8 cellular contexts compared by ENCODE assay signal in genomic region chr19:11355160-11356073, GRCh38. TPM values are rescaled to one million over a fixed set of nuclear protein-coding genes. Genes with fewer than 3 reads are reported as not detected.
A peak's percentile ranks its signal among the peaks of the same experiment; 100 is the strongest.
DNase-seq lines count a peak whose midpoint lies in the region; ATAC-seq and TF ChIP-seq lines count a peak whose summit lies in the region.

A gene with protein sequence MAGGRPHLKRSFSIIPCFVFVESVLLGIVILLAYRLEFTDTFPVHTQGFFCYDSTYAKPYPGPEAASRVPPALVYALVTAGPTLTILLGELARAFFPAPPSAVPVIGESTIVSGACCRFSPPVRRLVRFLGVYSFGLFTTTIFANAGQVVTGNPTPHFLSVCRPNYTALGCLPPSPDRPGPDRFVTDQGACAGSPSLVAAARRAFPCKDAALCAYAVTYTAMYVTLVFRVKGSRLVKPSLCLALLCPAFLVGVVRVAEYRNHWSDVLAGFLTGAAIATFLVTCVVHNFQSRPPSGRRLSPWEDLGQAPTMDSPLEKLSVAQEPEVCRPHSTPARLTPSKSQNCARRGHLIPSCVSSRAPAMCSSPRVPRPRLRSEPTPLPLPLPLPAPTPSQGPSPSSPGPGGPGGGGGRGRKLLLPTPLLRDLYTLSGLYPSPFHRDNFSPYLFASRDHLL (plus strand): TSS chr19:11355432. CDS start chr19:11357674, 2,242 bp downstream.

- peak within 1 kb of the TSS; percentile 47 for H3K4me3 ChIP-seq in GM12864 (ENCODE audit: low read depth, low read length)

- peaks cover 2% of the 10 kb centered on the region for H3K36me3 Mint-ChIP-seq in activated naive CD8-positive, alpha-beta T cell treated with anti-CD3 and anti-CD28 coated beads, Interleukin-2, amount 10 ng/mL, durations not matched to agents 7 days and 5 days
- peaks cover 14% of the 10 kb centered on the region for H3K36me3 Mint-ChIP-seq in osteocyte (ENCODE audit: unreplicated experiment)

- DNase-seq in GM12864 (ENCODE audit: low read depth) (peak; percentile 36), NCI-H1048 (lab: John Stamatoyannopoulos, UW) (peak; percentile 48), SW 1271 (lab: John Stamatoyannopoulos, UW) (peak; percentile 55 to 86), head of caudate nucleus (peak; percentile 87 to 97 (median 93)), osteocyte (ENCODE audit: extremely low spot score, unreplicated experiment) (peak; percentile 96)
- peak; percentile 87 for DNase-seq in activated naive CD8-positive, alpha-beta T cell treated with anti-CD3 and anti-CD28 coated beads, Interleukin-2, amount 10 ng/mL, durations not matched to agents 7 days and 5 days

- POLR2A ChIA-PET in activated naive CD8-positive, alpha-beta T cell treated with anti-CD3 and anti-CD28 coated beads, Interleukin-2, amount 10 ng/mL, durations not matched to agents 7 days and 5 days (lab: Charles Lee), result no interaction called here

- intact Hi-C loops in head of caudate nucleus (cut with DNase I), result no loop called here

- TF ChIP-seq CTCF in GM12864 (IDR thresholded peaks at IDR 0.05; ENCODE audit: low read depth, low read length, missing control alignments) (no peak), osteocyte (IDR thresholded peaks at IDR 0.05) (no peak)

- H3K27me3 Mint-ChIP-seq in activated naive CD8-positive, alpha-beta T cell treated with anti-CD3 and anti-CD28 coated beads, Interleukin-2, amount 10 ng/mL, durations not matched to agents 7 days and 5 days, result peaks cover 24% of the 10 kb centered on the region
- no peaks in the 10 kb centered on the region for H3K27me3 Mint-ChIP-seq in osteocyte (ENCODE audit: unreplicated experiment)

- peaks cover 5% of the 10 kb centered on the region for H3K4me1 Mint-ChIP-seq in activated naive CD8-positive, alpha-beta T cell treated with anti-CD3 and anti-CD28 coated beads, Interleukin-2, amount 10 ng/mL, durations not matched to agents 7 days and 5 days
- peaks cover 12% of the 10 kb centered on the region for H3K4me1 Mint-ChIP-seq in osteocyte (ENCODE audit: unreplicated experiment)

- H3K9me3 Mint-ChIP-seq in activated naive CD8-positive, alpha-beta T cell treated with anti-CD3 and anti-CD28 coated beads, Interleukin-2, amount 10 ng/mL, durations not matched to agents 7 days and 5 days, result no peaks in the 10 kb centered on the region
- H3K9me3 Mint-ChIP-seq in osteocyte (ENCODE audit: unreplicated experiment), result no peaks in the 10 kb centered on the region

- peak within 1 kb of the TSS; percentile 62 for H3K4me3 Mint-ChIP-seq in activated naive CD8-positive, alpha-beta T cell treated with anti-CD3 and anti-CD28 coated beads, Interleukin-2, amount 10 ng/mL, durations not matched to agents 7 days and 5 days
- peak within 1 kb of the TSS; percentile 83 for H3K4me3 Mint-ChIP-seq in osteocyte (ENCODE audit: unreplicated experiment)

- ATAC-seq in activated naive CD8-positive, alpha-beta T cell treated with anti-CD3 and anti-CD28 coated beads, Interleukin-2, amount 10 ng/mL, durations not matched to agents 7 days and 5 days (ENCODE audit: low read depth), result peak; percentile 82
- no peak for ATAC-seq in HG03432 (IDR thresholded peaks at IDR 0.05; ENCODE audit: unreplicated experiment)

- H3K27ac Mint-ChIP-seq in activated naive CD8-positive, alpha-beta T cell treated with anti-CD3 and anti-CD28 coated beads, Interleukin-2, amount 10 ng/mL, durations not matched to agents 7 days and 5 days, result no peak within 1 kb of the TSS
- H3K27ac Mint-ChIP-seq in osteocyte (ENCODE audit: unreplicated experiment), result no peak within 1 kb of the TSS

- H3K27ac ChIP-seq in temporal lobe (ENCODE audit: low read depth, low read length), result peak within 1 kb of the TSS; percentile 84

RNA-seq across cellular contexts. Expression of the gene that starts here (rescaled TPM):
- total RNA-seq in activated naive CD8-positive, alpha-beta T cell treated with anti-CD3 and anti-CD28 coated beads, Interleukin-2, amount 10 ng/mL, durations not matched to agents 7 days and 5 days, result 1 to 10 TPM; 5.5 to 6.3 TPM
- total RNA-seq in osteocyte (51.9 and 55.8 TPM in 2 replicates), temporal lobe (47.2 TPM)

Comparison
In these comparisons a context has a peak if more than half of its experiments do, and no peak if none do; other contexts are left out.
1. DNase-seq: peak in every context shown above with its lines; median percentile 96 in osteocyte; 93 in head of caudate nucleus; 87 in activated naive CD8-positive, alpha-beta T cell treated with anti-CD3 and anti-CD28 coated beads, Interleukin-2, amount 10 ng/mL, durations not matched to agents 7 days and 5 days; 70 in SW 1271; 48 in NCI-H1048; 36 in GM12864.